ENCODE assay signal across 1 cellular context in the genomic region with DNA sequence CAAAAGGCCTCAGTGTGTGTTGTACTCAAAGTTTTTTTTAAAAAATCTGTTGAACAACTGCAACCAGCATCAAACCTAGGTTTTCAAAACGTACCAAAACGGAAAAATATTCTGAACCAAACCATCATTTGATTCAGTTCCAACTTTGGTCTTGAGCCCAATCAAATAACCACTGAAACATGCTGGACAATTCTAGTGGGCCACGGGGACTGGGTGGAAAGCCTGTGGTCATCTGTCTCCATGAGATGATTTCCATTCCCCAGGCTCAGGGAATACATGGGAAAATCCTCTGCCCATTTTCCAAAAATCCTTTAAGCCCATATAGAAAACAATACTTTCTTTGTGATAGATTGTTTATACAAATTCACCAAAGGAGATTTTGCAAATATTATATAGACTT.
TF ChIP-seq lines count a peak whose summit lies in the region.

No MANE protein-coding gene starts in this region.

TF ChIP-seq in HCT116, 20 proteins besides CTCF, POLR2A, EP300 and RAD21 (continued from another document):
- TF ChIP-seq ZFX (IDR thresholded peaks at IDR 0.05) (no peak), TCF7L2 (IDR thresholded peaks at IDR 0.05; ENCODE audit: borderline replicate concordance, extremely low read depth, insufficient read depth, insufficient read length) (no peak), POLR2AphosphoS5 (IDR thresholded peaks at IDR 0.05; ENCODE audit: low read depth, low read length) (no peak), FOSL1 (IDR thresholded peaks at IDR 0.05; ENCODE audit: low read depth) (no peak), CEBPB (IDR thresholded peaks at IDR 0.05; ENCODE audit: low read depth) (no peak), YY1 (IDR thresholded peaks at IDR 0.05; ENCODE audit: extremely low read depth, insufficient replicate concordance, low read depth, low read length) (no peak), ELF1 (IDR thresholded peaks at IDR 0.05; ENCODE audit: borderline replicate concordance, low read depth) (no peak), JUND (IDR thresholded peaks at IDR 0.05) (no peak), CBX3 (IDR thresholded peaks at IDR 0.05; ENCODE audit: low read depth) (no peak), ZNF274 (IDR thresholded peaks at IDR 0.05; ENCODE audit: low read depth, low read length) (no peak)
- TF ChIP-seq, protein P1, sequence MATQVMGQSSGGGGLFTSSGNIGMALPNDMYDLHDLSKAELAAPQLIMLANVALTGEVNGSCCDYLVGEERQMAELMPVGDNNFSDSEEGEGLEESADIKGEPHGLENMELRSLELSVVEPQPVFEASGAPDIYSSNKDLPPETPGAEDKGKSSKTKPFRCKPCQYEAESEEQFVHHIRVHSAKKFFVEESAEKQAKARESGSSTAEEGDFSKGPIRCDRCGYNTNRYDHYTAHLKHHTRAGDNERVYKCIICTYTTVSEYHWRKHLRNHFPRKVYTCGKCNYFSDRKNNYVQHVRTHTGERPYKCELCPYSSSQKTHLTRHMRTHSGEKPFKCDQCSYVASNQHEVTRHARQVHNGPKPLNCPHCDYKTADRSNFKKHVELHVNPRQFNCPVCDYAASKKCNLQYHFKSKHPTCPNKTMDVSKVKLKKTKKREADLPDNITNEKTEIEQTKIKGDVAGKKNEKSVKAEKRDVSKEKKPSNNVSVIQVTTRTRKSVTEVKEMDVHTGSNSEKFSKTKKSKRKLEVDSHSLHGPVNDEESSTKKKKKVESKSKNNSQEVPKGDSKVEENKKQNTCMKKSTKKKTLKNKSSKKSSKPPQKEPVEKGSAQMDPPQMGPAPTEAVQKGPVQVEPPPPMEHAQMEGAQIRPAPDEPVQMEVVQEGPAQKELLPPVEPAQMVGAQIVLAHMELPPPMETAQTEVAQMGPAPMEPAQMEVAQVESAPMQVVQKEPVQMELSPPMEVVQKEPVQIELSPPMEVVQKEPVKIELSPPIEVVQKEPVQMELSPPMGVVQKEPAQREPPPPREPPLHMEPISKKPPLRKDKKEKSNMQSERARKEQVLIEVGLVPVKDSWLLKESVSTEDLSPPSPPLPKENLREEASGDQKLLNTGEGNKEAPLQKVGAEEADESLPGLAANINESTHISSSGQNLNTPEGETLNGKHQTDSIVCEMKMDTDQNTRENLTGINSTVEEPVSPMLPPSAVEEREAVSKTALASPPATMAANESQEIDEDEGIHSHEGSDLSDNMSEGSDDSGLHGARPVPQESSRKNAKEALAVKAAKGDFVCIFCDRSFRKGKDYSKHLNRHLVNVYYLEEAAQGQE (IDR thresholded peaks at IDR 0.05; ENCODE audit: low read depth): no peak
- TF ChIP-seq, protein P2, sequence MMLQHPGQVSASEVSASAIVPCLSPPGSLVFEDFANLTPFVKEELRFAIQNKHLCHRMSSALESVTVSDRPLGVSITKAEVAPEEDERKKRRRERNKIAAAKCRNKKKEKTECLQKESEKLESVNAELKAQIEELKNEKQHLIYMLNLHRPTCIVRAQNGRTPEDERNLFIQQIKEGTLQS (IDR thresholded peaks at IDR 0.05): no peak
